8 cellular contexts compared by ENCODE assay signal in the genomic region with DNA sequence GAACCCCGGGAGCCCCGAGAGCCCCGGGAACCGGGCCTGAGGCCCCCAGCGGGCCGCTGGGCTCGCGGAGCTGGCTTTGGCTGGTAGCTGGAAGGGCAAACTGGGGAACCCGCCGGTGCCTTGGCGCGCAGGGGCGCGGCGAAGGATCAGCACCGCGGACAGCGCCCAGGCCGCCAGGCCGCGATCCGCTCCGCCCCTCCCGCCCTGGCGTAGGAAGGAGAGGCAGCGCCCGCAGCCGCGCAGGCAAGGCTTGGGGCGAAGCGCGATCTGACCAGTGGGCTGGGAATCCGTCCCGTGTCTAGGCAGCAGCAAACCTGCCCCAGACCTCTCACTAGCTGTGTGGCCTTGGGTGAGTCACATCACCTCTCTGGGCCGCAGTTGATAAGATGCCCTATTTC. TPM values are rescaled to one million over a fixed set of nuclear protein-coding genes. Genes with fewer than 3 reads are reported as not detected.
A peak's percentile ranks its signal among the peaks of the same experiment; 100 is the strongest.
DNase-seq lines count a peak whose midpoint lies in the region; ATAC-seq lines count a peak whose summit lies in the region.

No MANE protein-coding gene starts in this region.

- no peaks in the 10 kb centered on the region for H3K4me1 ChIP-seq in right cardiac atrium (ENCODE audit: control insufficient read depth, insufficient read depth, low read length)

- no peaks in the 10 kb centered on the region for H3K27me3 ChIP-seq in right cardiac atrium (ENCODE audit: control insufficient read depth, insufficient read depth)

- 1% methylated on average over 35 of the region's 35 CpGs for WGBS in right cardiac atrium

- H3K9me3 ChIP-seq in right cardiac atrium (ENCODE audit: control insufficient read depth, low read length), result no peaks in the 10 kb centered on the region

- in situ Hi-C loops in KBM-7 (cut with MboI; ENCODE audit: low pct_unique_long_range_greater_than_20kb, low sequenced_read_pairs), result no loop called here

- DNase-seq in DMS53 (lab: John Stamatoyannopoulos, UW) (peak; percentile 88), KBM-7 (peak; percentile 86), T-helper 22 cell (ENCODE audit: low read depth) (peak; percentile 23), amygdala (lab: John Stamatoyannopoulos, UW) (peak in 41 of 56 donors; percentile 5 to 73 (median 41)), right cardiac atrium (peak; percentile 69 to 90 (median 90)), retina (peak; percentile 92)

- intact Hi-C loops in right cardiac atrium (cut with DNase I), result no loop called here

- peak; percentile 93 to 95 for ATAC-seq in right cardiac atrium
- no peak for ATAC-seq in HG02840 (IDR thresholded peaks at IDR 0.05; ENCODE audit: low FRiP score, unreplicated experiment)
- no peak for ATAC-seq in HG03457 (IDR thresholded peaks at IDR 0.05; ENCODE audit: unreplicated experiment)

- peak overlapping the region; percentile 36 for H3K4me3 ChIP-seq in right cardiac atrium (ENCODE audit: low read length)

- H3K27ac ChIP-seq in right cardiac atrium (ENCODE audit: low read length), result no peak overlapping the region

RNA-seq across cellular contexts. Expression of gene CCDC92B, which starts 0.3 kb away (rescaled TPM):
- total RNA-seq in right cardiac atrium, result under 1 TPM in 3 of 4 donors, not detected in 1; 0.15 to 0.40 (median 0.26) TPM
- 0.20 TPM for polyA plus RNA-seq in right cardiac atrium

RNA-seq across cellular contexts. Expression of gene CLUH, which starts 38.2 kb away (rescaled TPM):
- 100 to 1,000 TPM in 3 of 4 donors, 10 to 100 TPM in 1; 90.4 to 121 (median 106) TPM for total RNA-seq in right cardiac atrium
- 79.0 TPM for polyA plus RNA-seq in right cardiac atrium

RNA-seq across cellular contexts. Expression of gene RAP1GAP2, which starts 46.5 kb away (rescaled TPM):
- total RNA-seq in right cardiac atrium, result 10 to 100 TPM; 35.1 to 62.1 (median 51.3) TPM
- polyA plus RNA-seq in right cardiac atrium, result 29.7 TPM

Comparison
In these comparisons a context has a peak if more than half of its experiments do, and no peak if none do; other contexts are left out.
1. DNase-seq: peak in every context shown above with its lines; median percentile 92 in retina; 90 in right cardiac atrium; 88 in DMS53; 86 in KBM-7; 41 in amygdala; 23 in T-helper 22 cell.
2. ATAC-seq: peak in right cardiac atrium (2 of 2); none in HG02840 (single experiment) and HG03457 (single experiment).